24 cellular contexts compared by ENCODE assay signal in genomic region chr3:86410587-86410986, GRCh38.
"Had no signal": no experiment of that assay in that cellular context is flagged by ENCODE, and none has a peak within 500 bp of the region (broad histone marks: within the 10 kb centered on the region; RNA-seq: fewer than 3 reads in every experiment).

No MANE protein-coding gene starts in this region.

- H3K4me1 ChIP-seq: adrenal gland, body of pancreas, esophagus squamous epithelium, lower lobe of right lung, right lobe of liver, tibial nerve had no signal

- DNase-seq: activated CD4-positive, alpha-beta T cell treated with anti-CD3 and anti-CD28 coated beads for 4 hours; activated CD4-positive, alpha-beta T cell treated with anti-CD3 and anti-CD28 coated beads, Interleukin-2, amount 50 U/mL, for 4 hours; activated CD4-positive, CD25-positive, alpha-beta regulatory T cell; activated CD8-positive, alpha-beta memory T cell treated with anti-CD3 and anti-CD28 coated beads, Interleukin-2, amount 50 U/mL, for 4 hours; activated effector memory CD4-positive, alpha-beta T cell treated with anti-CD3 and anti-CD28 coated beads, Interleukin-2, amount 50 U/mL, for 16 hours; activated naive CD4-positive, alpha-beta T cell treated with anti-CD3 and anti-CD28 coated beads for 36 hours; activated naive CD8-positive, alpha-beta T cell treated with anti-CD3 and anti-CD28 coated beads for 36 hours; activated T-cell treated with anti-CD3 and anti-CD28 coated beads, Interleukin-2, amount 50 U/mL, for 1 hour; adrenal gland; aorta; body of pancreas; dermis blood vessel endothelial cell; effector CD8-positive, alpha-beta T cell; esophagus squamous epithelium; foreskin melanocyte; lower lobe of right lung; mesenchymal stem cell; natural killer cell; right lobe of liver; stimulated activated CD4-positive, alpha-beta T cell treated with anti-CD3 and anti-CD28 coated beads, Interleukin-2, amount 100 ng/mL, for 48 hours; stimulated activated naive CD4-positive, alpha-beta T cell treated with Interleukin-2 at 50 U/mL for 16 hours; T-helper 1 cell had no signal

- H3K4me3 ChIP-seq: adrenal gland, body of pancreas, esophagus squamous epithelium, lower lobe of right lung, right lobe of liver, tibial nerve had no signal

- H3K36me3 ChIP-seq: adrenal gland, esophagus squamous epithelium, lower lobe of right lung, right lobe of liver, tibial nerve had no signal

- H3K27me3 ChIP-seq: adrenal gland, body of pancreas, esophagus squamous epithelium, right lobe of liver, tibial nerve had no signal

- H3K27ac ChIP-seq: adrenal gland, body of pancreas, epithelial cell of prostate, esophagus squamous epithelium, lower lobe of right lung, right lobe of liver, tibial nerve had no signal

- H3K9me3 ChIP-seq: adrenal gland, body of pancreas, esophagus squamous epithelium, lower lobe of right lung, right lobe of liver, tibial nerve had no signal
